In genomic region chr9:127505396-127506116, GRCh38 we compare ENCODE assay signal across 8 cellular contexts. TPM values are rescaled to one million over a fixed set of nuclear protein-coding genes. Genes with fewer than 3 reads are reported as not detected.
A peak's percentile ranks its signal among the peaks of the same experiment; 100 is the strongest.
DNase-seq lines count a peak whose midpoint lies in the region; ATAC-seq and TF ChIP-seq lines count a peak whose summit lies in the region.

No MANE protein-coding gene starts in this region.

- H3K27ac ChIP-seq in Peyer's patch: no peak overlapping the region

- peaks cover 4% of the 10 kb centered on the region for H3K36me3 Mint-ChIP-seq in memory B cell

- peaks cover 0 to 14% (median 0%) of the 10 kb centered on the region in 4 donors for H3K4me1 ChIP-seq in Peyer's patch

- H3K27ac Mint-ChIP-seq in memory B cell: no peak overlapping the region

- peaks cover 0 to 87% (median 0%) of the 10 kb centered on the region in 3 donors for H3K36me3 ChIP-seq in Peyer's patch

- no peaks in the 10 kb centered on the region for H3K9me3 Mint-ChIP-seq in memory B cell

- DNase-seq in activated CD8-positive, alpha-beta memory T cell treated with anti-CD3 and anti-CD28 coated beads for 24 hours: peak; percentile 65
- no peak for DNase-seq in activated CD8-positive, alpha-beta memory T cell treated with anti-CD3 and anti-CD28 coated beads, Interleukin-2, amount 50 U/mL, for 4 hours
- DNase-seq in Peyer's patch (peak in 1 of 3 donors; percentile 22), T47D (ENCODE audit: low read depth in 1 of 2, low spot score in 1 of 2) (peak; percentile 63 to 73), memory B cell (ENCODE audit: low spot score in 2 of 2) (peak; percentile 28 to 48), NCI-H774 (lab: John Stamatoyannopoulos, UW) (no peak), hippocampal formation (lab: John Stamatoyannopoulos, UW) (no peak), DMS153 treated with DMSO at 0.1 percent for 48 hours (lab: John Stamatoyannopoulos, UW; ENCODE audit: unreplicated experiment) (no peak)

- no peak for TF ChIP-seq POLR2A in Peyer's patch (IDR thresholded peaks at IDR 0.05)

- no peak overlapping the region for H3K4me3 Mint-ChIP-seq in memory B cell

- H3K27me3 ChIP-seq in Peyer's patch: no peaks in the 10 kb centered on the region

- H3K27me3 Mint-ChIP-seq in memory B cell: no peaks in the 10 kb centered on the region

- in situ Hi-C loops in T47D (cut with HindIII; ENCODE audit: low pct_unique_long_range_greater_than_20kb, low sequenced_read_pairs): no loop called here

- no peaks in the 10 kb centered on the region for H3K9me3 ChIP-seq in Peyer's patch

- H3K4me1 Mint-ChIP-seq in memory B cell: peaks cover 3% of the 10 kb centered on the region

- peak in 5 of 6 experiments; percentile 5 to 52 (median 38) for TF ChIP-seq CTCF in Peyer's patch (IDR thresholded peaks at IDR 0.05)

- peak; percentile 61 for ATAC-seq in memory B cell (ENCODE audit: low read depth)

- no peak overlapping the region for H3K4me3 ChIP-seq in Peyer's patch

RNA-seq across cellular contexts. Expression of gene LRSAM1, which starts 54.2 kb away (rescaled TPM):
- total RNA-seq in Peyer's patch: 10 to 100 TPM; 19.3 to 59.4 (median 35.3) TPM

RNA-seq across cellular contexts. Expression of gene RPL12, which starts 54.4 kb away (rescaled TPM):
- total RNA-seq in Peyer's patch: 1,000 to 10,000 TPM in 2 of 4 donors, 100 to 1,000 TPM in 2; 621 to 1,579 (median 999) TPM

Comparison
In these comparisons a context has a peak if more than half of its experiments do, and no peak if none do; other contexts are left out.
1. DNase-seq: peak in activated CD8-positive, alpha-beta memory T cell treated with anti-CD3 and anti-CD28 coated beads for 24 hours (single experiment), T47D (2 of 2) and memory B cell (2 of 2); none in activated CD8-positive, alpha-beta memory T cell treated with anti-CD3 and anti-CD28 coated beads, Interleukin-2, amount 50 U/mL, for 4 hours (single experiment), NCI-H774 (single experiment), hippocampal formation (0 of 2) and DMS153 treated with DMSO at 0.1 percent for 48 hours (single experiment).